In the genomic region with DNA sequence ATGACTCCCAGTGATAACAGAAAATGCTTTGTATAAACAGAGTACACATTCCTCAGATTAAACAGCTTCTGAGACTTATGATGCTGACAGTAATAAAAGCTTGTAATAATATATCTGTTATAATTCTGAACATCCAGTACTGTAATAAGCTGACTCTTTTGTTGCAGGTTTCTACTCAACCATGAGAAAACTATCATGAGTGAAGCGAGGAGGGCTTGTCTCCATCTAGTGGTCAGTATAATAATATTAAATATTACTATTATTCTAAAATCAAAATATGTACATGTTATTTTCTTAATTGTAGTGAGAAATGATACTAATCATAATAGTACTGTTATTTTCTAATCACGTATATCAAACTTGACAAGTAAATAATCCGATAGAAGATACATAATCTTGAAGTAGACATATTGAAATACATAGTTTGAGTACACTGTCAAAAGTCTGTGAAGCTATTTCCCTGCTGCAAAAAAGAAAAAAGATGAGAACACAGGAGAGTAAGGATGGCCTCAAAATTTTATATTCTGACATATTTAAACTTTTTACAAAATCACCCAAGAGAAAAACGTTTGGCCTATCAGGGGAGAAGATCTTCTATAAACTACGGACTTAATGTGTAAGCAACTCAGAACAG, we compare ENCODE assay signal across 9 cellular contexts.
DNase-seq lines count a peak whose midpoint lies in the region; ATAC-seq, FAIRE-seq and TF ChIP-seq lines count a peak whose summit lies in the region.
"Had no signal": no experiment of that assay in that cellular context is flagged by ENCODE, and none has a peak within 500 bp of the region (broad histone marks: within the 10 kb centered on the region; RNA-seq: fewer than 3 reads in every experiment).

No MANE protein-coding gene starts in this region.

- intact Hi-C loops in HepG2 (cut with micrococcal nuclease; ENCODE audit: unreplicated experiment): loop anchor here (1.0 to 5.0 kb wide), 3 partner anchors 56 to 293 kb away; no protein-coding TSS in a partner anchor
- intact Hi-C loops in spleen (cut with DNase I; ENCODE audit: low total_unique reads): loop anchor here (5.0 kb wide), 1 partner anchor 296 kb away; no protein-coding TSS in a partner anchor

- TF ChIP-seq RAD21 in HepG2 (CRISPR knock-in tag; IDR thresholded peaks at IDR 0.05): peak; percentile 55

- no peak for TF ChIP-seq POLR2A in HepG2 (IDR thresholded peaks at IDR 0.05; ENCODE audit: insufficient read depth in 1 of 2, low read depth in 2 of 2, low read length in 2 of 2)
- TF ChIP-seq POLR2A in spleen (IDR thresholded peaks at IDR 0.05): no peak

- peak; percentile 44 for TF ChIP-seq CTCF in HepG2 (CRISPR knock-in tag; IDR thresholded peaks at IDR 0.05)
- TF ChIP-seq CTCF in spleen (IDR thresholded peaks at IDR 0.05 in 8 of 11, conservative IDR thresholded peaks at IDR 0.05 in 3 of 11): peak in 4 of 11 experiments; percentile 15 to 43 (median 30)

- CTCF ChIA-PET in HepG2 (lab: Yijun Ruan, JAX; ENCODE audit: low intra/inter-chr PET ratio, low total read pairs): interaction anchor here (1.2 to 3.4 kb wide), 5 partner anchors 57 to 303 kb away, joined by 3 to 95 read pairs (median 12); a partner anchor contains a TSS

- H3K9me3 ChIP-seq in HepG2 (ENCODE audit: low read length): no peaks in the 10 kb centered on the region
- no peaks in the 10 kb centered on the region for H3K9me3 ChIP-seq in spleen
- H3K9me3 ChIP-seq: upper lobe of left lung had no signal

- ATAC-seq in HepG2 (no peak), GM19035 (IDR thresholded peaks at IDR 0.05; ENCODE audit: unreplicated experiment) (no peak)

- POLR2A ChIA-PET in HepG2 (lab: Yijun Ruan, JAX): interaction anchor here (1.3 kb wide), 1 partner anchor 267 kb away, joined by 5 read pairs; a partner anchor contains a TSS

- H3K4me1 ChIP-seq in HepG2 (ENCODE audit: insufficient read depth, low read length) (no peaks in the 10 kb centered on the region), spleen (no peaks in the 10 kb centered on the region)
- H3K4me1 ChIP-seq: upper lobe of left lung had no signal

- no peaks in the 10 kb centered on the region for H3K79me2 ChIP-seq in HepG2 (ENCODE audit: insufficient read depth, low read length)

- in situ Hi-C loops in HepG2 (cut with HindIII; ENCODE audit: extremely low pct_ligation_motif_present, low pct_unique_long_range_greater_than_20kb): loop anchor here (25.0 kb wide), 1 partner anchor 531 kb away; no protein-coding TSS in a partner anchor

- 18% methylated on average over 5 of the region's 5 CpGs for WGBS in HepG2 (ENCODE audit: low lambda C conversion rate)
- 34 to 59% (median 45%) methylated on average over 5 of the region's 5 CpGs for WGBS in spleen, 5 donors

- H2AFZ ChIP-seq in HepG2 (ENCODE audit: low read length): no peak overlapping the region

- no peak overlapping the region for H3K4me2 ChIP-seq in HepG2 (ENCODE audit: low read depth, low read length)

- no peak overlapping the region for H3K27ac ChIP-seq in HepG2 (ENCODE audit: extremely low read length, insufficient read depth, low read length)
- H3K27ac ChIP-seq in spleen: no peak overlapping the region
- H3K27ac ChIP-seq: upper lobe of left lung had no signal

- BruUV-seq in HepG2 (replicated peaks; lab: Mats Ljungman, UMichigan): no TSS peak

- FAIRE-seq in HepG2 (lab: Jason Lieb, UNC): no peak

- H3K27me3 ChIP-seq in HepG2 (ENCODE audit: control insufficient read depth in 1 of 2, insufficient read depth in 2 of 2, low read length in 2 of 2): peaks cover 0 to 6% of the 10 kb centered on the region in 2 experiments; a peak in 2 of 5 replicates
- H3K27me3 ChIP-seq in spleen (replicated peaks in 1 of 7): no peaks in the 10 kb centered on the region
- H3K27me3 ChIP-seq: upper lobe of left lung had no signal

- H3K4me3 ChIP-seq in HepG2 (replicated peaks in 1 of 3; ENCODE audit: insufficient read depth in 1 of 3, low read depth in 2 of 3, low read length in 3 of 3) (no peak overlapping the region), spleen (no peak overlapping the region)
- H3K4me3 ChIP-seq: upper lobe of left lung had no signal

- no peak overlapping the region for H3K9ac ChIP-seq in HepG2 (ENCODE audit: insufficient read depth, low read depth, low read length)

- TF ChIP-seq EP300 in HepG2 (IDR thresholded peaks at IDR 0.05; ENCODE audit: low read depth in 2 of 2, low read length in 2 of 2): no peak
- TF ChIP-seq EP300 in HepG2 (CRISPR knock-in tag; IDR thresholded peaks at IDR 0.05; ENCODE audit: borderline replicate concordance): no peak

- DNase-seq in DMS 273 treated with DMSO at 0.1 percent for 48 hours (lab: John Stamatoyannopoulos, UW): peak; percentile 7
- peak; percentile 65 to 69 for DNase-seq in Kasumi-1 (lab: John Stamatoyannopoulos, UW)
- peak; percentile 48 for DNase-seq in astrocyte of the hippocampus (ENCODE audit: low read depth, low spot score)
- DNase-seq in HepG2 (ENCODE audit: low spot score): peak; percentile 25
- DNase-seq in DMS153 treated with DMSO at 0.1 percent for 48 hours (lab: John Stamatoyannopoulos, UW; ENCODE audit: unreplicated experiment): no peak
- no peak for DNase-seq in NK-92 treated with Interleukin-12 subunit alpha and Interleukin-12 subunit beta, amount 100 ng/mL, for 24 hours (lab: John Stamatoyannopoulos, UW)
- DNase-seq in spleen: no peak
- DNase-seq: upper lobe of left lung had no signal

- H3K36me3 ChIP-seq in HepG2 (replicated peaks in 1 of 2; ENCODE audit: control insufficient read depth in 1 of 2, insufficient read depth in 2 of 2, low read length in 2 of 2): no peaks in the 10 kb centered on the region
- no peaks in the 10 kb centered on the region for H3K36me3 ChIP-seq in spleen
- H3K36me3 ChIP-seq: upper lobe of left lung had no signal

- H4K20me1 ChIP-seq in HepG2 (ENCODE audit: insufficient read depth, low read length): no peaks in the 10 kb centered on the region

TF ChIP-seq in HepG2, 621 proteins besides CTCF, POLR2A, EP300 and RAD21:
- peak; percentile 73 for TF ChIP-seq STAG1 (CRISPR knock-in tag; IDR thresholded peaks at IDR 0.05)
- no peak for TF ChIP-seq FOXP1 (IDR thresholded peaks at IDR 0.05)
- no peak for TF ChIP-seq FOXP1 (CRISPR knock-in tag; IDR thresholded peaks at IDR 0.05)
- peak; percentile 82 for TF ChIP-seq SMC3 (IDR thresholded peaks at IDR 0.05; ENCODE audit: low read length)
- TF ChIP-seq SMAD9 (CRISPR knock-in tag; IDR thresholded peaks at IDR 0.05): no peak
- TF ChIP-seq PPARG (CRISPR knock-in tag; conservative IDR thresholded peaks at IDR 0.05): 0 out of 2 replicates have a peak, but pooled peaks have one; percentile 18
- TF ChIP-seq, protein P1, sequence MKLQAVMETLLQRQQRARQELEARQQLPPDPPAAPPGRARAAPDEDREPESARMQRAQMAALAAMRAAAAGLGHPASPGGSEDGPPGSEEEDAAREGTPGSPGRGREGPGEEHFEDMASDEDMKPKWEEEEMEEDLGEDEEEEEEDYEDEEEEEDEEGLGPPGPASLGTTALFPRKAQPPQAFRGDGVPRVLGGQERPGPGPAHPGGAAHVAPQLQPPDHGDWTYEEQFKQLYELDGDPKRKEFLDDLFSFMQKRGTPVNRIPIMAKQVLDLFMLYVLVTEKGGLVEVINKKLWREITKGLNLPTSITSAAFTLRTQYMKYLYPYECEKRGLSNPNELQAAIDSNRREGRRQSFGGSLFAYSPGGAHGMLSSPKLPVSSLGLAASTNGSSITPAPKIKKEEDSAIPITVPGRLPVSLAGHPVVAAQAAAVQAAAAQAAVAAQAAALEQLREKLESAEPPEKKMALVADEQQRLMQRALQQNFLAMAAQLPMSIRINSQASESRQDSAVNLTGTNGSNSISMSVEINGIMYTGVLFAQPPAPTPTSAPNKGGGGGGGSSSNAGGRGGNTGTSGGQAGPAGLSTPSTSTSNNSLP (IDR thresholded peaks at IDR 0.05; ENCODE audit: low read depth, low read length): peak; percentile 65; the same call in 1 of the 2 replicates
TF ChIP-seq in HepG2: peak in this region for 4.

Comparison
In these comparisons a context has a peak if more than half of its experiments do, and no peak if none do; other contexts are left out.
1. DNase-seq: peak in DMS 273 treated with DMSO at 0.1 percent for 48 hours (single experiment), Kasumi-1 (2 of 2), astrocyte of the hippocampus (single experiment) and HepG2 (single experiment); none in DMS153 treated with DMSO at 0.1 percent for 48 hours (single experiment), NK-92 treated with Interleukin-12 subunit alpha and Interleukin-12 subunit beta, amount 100 ng/mL, for 24 hours (single experiment) and spleen (single experiment).